ENCODE assay signal across 1 cellular context in genomic region chrX:30889147-30890125, GRCh38.
TF ChIP-seq lines count a peak whose summit lies in the region.

TSS of gene TAB3 (minus strand) at chrX:30889254. CDS start at chrX:30859588, 29,666 bp downstream.

TF ChIP-seq in HepG2, 621 proteins besides CTCF, POLR2A, EP300 and RAD21 (continued from another document and continues in another):
- peak; percentile 25; the same call in 1 of the 2 replicates for TF ChIP-seq ZNF558 (CRISPR knock-in tag; IDR thresholded peaks at IDR 0.05; ENCODE audit: borderline replicate concordance)
- no peak for TF ChIP-seq ZNF674 (CRISPR knock-in tag; IDR thresholded peaks at IDR 0.05; ENCODE audit: low read depth)
- TF ChIP-seq ARNT (IDR thresholded peaks at IDR 0.05), result no peak
- no peak for TF ChIP-seq ZNF839 (CRISPR knock-in tag; IDR thresholded peaks at IDR 0.05; ENCODE audit: borderline replicate concordance)
- TF ChIP-seq CREB1 (IDR thresholded peaks at IDR 0.05), result peak; percentile 67
- TF ChIP-seq CREB1 (CRISPR knock-in tag; IDR thresholded peaks at IDR 0.05), result no peak; the same call in none of the 2 replicates
- peak; percentile 77 for TF ChIP-seq MYPOP (CRISPR knock-in tag; IDR thresholded peaks at IDR 0.05)
- 0 out of 2 replicates have a peak, but pooled peaks have one; percentile 43 for TF ChIP-seq ELF4 (CRISPR knock-in tag; IDR thresholded peaks at IDR 0.05; ENCODE audit: borderline replicate concordance)
- TF ChIP-seq SMYD3 (CRISPR knock-in tag; IDR thresholded peaks at IDR 0.05), result no peak
- TF ChIP-seq ZNF891 (CRISPR knock-in tag; IDR thresholded peaks at IDR 0.05), result no peak
- no peak for TF ChIP-seq GATA4 (IDR thresholded peaks at IDR 0.05; ENCODE audit: borderline replicate concordance, low read depth)
- no peak for TF ChIP-seq ZNF367 (CRISPR knock-in tag; IDR thresholded peaks at IDR 0.05; ENCODE audit: borderline replicate concordance)
- TF ChIP-seq MAF1 (CRISPR knock-in tag; IDR thresholded peaks at IDR 0.05; ENCODE audit: borderline replicate concordance), result no peak
- no peak for TF ChIP-seq TIGD3 (CRISPR knock-in tag; IDR thresholded peaks at IDR 0.05; ENCODE audit: borderline replicate concordance)
- no peak for TF ChIP-seq REL (CRISPR knock-in tag; conservative IDR thresholded peaks at IDR 0.05)
- no peak for TF ChIP-seq ZNF362 (CRISPR knock-in tag; IDR thresholded peaks at IDR 0.05; ENCODE audit: borderline replicate concordance)
- TF ChIP-seq ARID4A (CRISPR knock-in tag; IDR thresholded peaks at IDR 0.05; ENCODE audit: borderline replicate concordance), result peak; percentile 55; the same call in 1 of the 2 replicates
- TF ChIP-seq ISL2 (CRISPR knock-in tag; IDR thresholded peaks at IDR 0.05), result peak; percentile 44; the same call in 1 of the 2 replicates
- TF ChIP-seq HOXA5 (CRISPR knock-in tag; IDR thresholded peaks at IDR 0.05), result peak; percentile 51; the same call in 1 of the 2 replicates
- peak; percentile 60; the same call in 1 of the 2 replicates for TF ChIP-seq PAXIP1 (CRISPR knock-in tag; conservative IDR thresholded peaks at IDR 0.05)
- TF ChIP-seq ZNF292 (CRISPR knock-in tag; IDR thresholded peaks at IDR 0.05; ENCODE audit: borderline replicate concordance, low read depth), result 0 out of 2 replicates have a peak, but pooled peaks have one; percentile 8
- TF ChIP-seq ZFY (CRISPR knock-in tag; IDR thresholded peaks at IDR 0.05), result peak; percentile 59; the same call in 1 of the 2 replicates
- no peak for TF ChIP-seq ATF7-NPFF (CRISPR knock-in tag; IDR thresholded peaks at IDR 0.05; ENCODE audit: low read depth)
- no peak for TF ChIP-seq ZNF296 (CRISPR knock-in tag; conservative IDR thresholded peaks at IDR 0.05)
- no peak for TF ChIP-seq SKI (IDR thresholded peaks at IDR 0.05; ENCODE audit: partially characterized antibody)
- TF ChIP-seq CEBPZ (IDR thresholded peaks at IDR 0.05; ENCODE audit: low read length), result no peak
- TF ChIP-seq U2AF2 (IDR thresholded peaks at IDR 0.05; ENCODE audit: low read depth, low read length), result no peak
- no peak for TF ChIP-seq CBFB (CRISPR knock-in tag; IDR thresholded peaks at IDR 0.05)
- no peak for TF ChIP-seq NFRKB (IDR thresholded peaks at IDR 0.05)
- no peak for TF ChIP-seq ISX (CRISPR knock-in tag; conservative IDR thresholded peaks at IDR 0.05)
- TF ChIP-seq DZIP1 (CRISPR knock-in tag; IDR thresholded peaks at IDR 0.05), result no peak
- TF ChIP-seq SIX1 (CRISPR knock-in tag; IDR thresholded peaks at IDR 0.05; ENCODE audit: borderline replicate concordance), result 0 out of 2 replicates have a peak, but pooled peaks have one; percentile 48
- TF ChIP-seq NR3C1 (CRISPR knock-in tag; IDR thresholded peaks at IDR 0.05), result no peak
- no peak for TF ChIP-seq ZNF770 (CRISPR knock-in tag; IDR thresholded peaks at IDR 0.05)
- no peak for TF ChIP-seq MEF2D (CRISPR knock-in tag; IDR thresholded peaks at IDR 0.05)
- no peak for TF ChIP-seq DNMT1 (CRISPR knock-in tag; IDR thresholded peaks at IDR 0.05)
- no peak for TF ChIP-seq JARID2 (CRISPR knock-in tag; IDR thresholded peaks at IDR 0.05; ENCODE audit: insufficient replicate concordance)
- no peak for TF ChIP-seq IKZF4 (CRISPR knock-in tag; IDR thresholded peaks at IDR 0.05; ENCODE audit: borderline replicate concordance, low read depth, not compliant biosample characterization)
- no peak for TF ChIP-seq ZNF605 (CRISPR knock-in tag; IDR thresholded peaks at IDR 0.05)
